ENCODE assay signal across 8 cellular contexts in genomic region chr17:44115585-44116415, GRCh38. TPM values are rescaled to one million over a fixed set of nuclear protein-coding genes. Genes with fewer than 3 reads are reported as not detected.
A peak's percentile ranks its signal among the peaks of the same experiment; 100 is the strongest.
DNase-seq lines count a peak whose midpoint lies in the region; ATAC-seq and TF ChIP-seq lines count a peak whose summit lies in the region.

No MANE protein-coding gene starts in this region.

- H3K27me3 ChIP-seq in CD8-positive, alpha-beta T cell (ENCODE audit: insufficient read depth, low read length) = no peaks in the 10 kb centered on the region
- no peaks in the 10 kb centered on the region for H3K27me3 ChIP-seq in HL-60 (ENCODE audit: insufficient read depth, poor library complexity, severe bottlenecking)
- H3K27me3 ChIP-seq in upper lobe of left lung = no peaks in the 10 kb centered on the region

- no peak for TF ChIP-seq EP300 in upper lobe of left lung (IDR thresholded peaks at IDR 0.05)

- intact Hi-C loops in CD8-positive, alpha-beta T cell (cut with DNase I, micrococcal nuclease) = no loop called here

- peak; percentile 39 for TF ChIP-seq CTCF in CD8-positive, alpha-beta T cell (IDR thresholded peaks at IDR 0.05)
- peak; percentile 44 for TF ChIP-seq CTCF in HL-60 (IDR thresholded peaks at IDR 0.05; ENCODE audit: insufficient read depth, low read length)
- TF ChIP-seq CTCF in upper lobe of left lung (IDR thresholded peaks at IDR 0.05) = peak; percentile 57 to 72 (median 67)

- no peak for TF ChIP-seq POLR2A in upper lobe of left lung (IDR thresholded peaks at IDR 0.05)

- H3K27me3 Mint-ChIP-seq in CD8-positive, alpha-beta T cell (ENCODE audit: low read depth) = no peaks in the 10 kb centered on the region
- no peaks in the 10 kb centered on the region for H3K27me3 Mint-ChIP-seq in activated naive CD4-positive, alpha-beta T cell treated with anti-CD3 and anti-CD28 coated beads, Interleukin-2, amount 10 ng/mL, durations not matched to agents 7 days and 5 days
- H3K27me3 Mint-ChIP-seq in activated CD8-positive, alpha-beta memory T cell treated with anti-CD3 and anti-CD28 coated beads, Interleukin-2, amount 10 ng/mL, durations not matched to agents 7 days and 5 days = no peaks in the 10 kb centered on the region

- H3K36me3 ChIP-seq in CD8-positive, alpha-beta T cell (ENCODE audit: insufficient read depth, low read length) = peaks cover 15% of the 10 kb centered on the region
- peaks cover 0 to 33% (median 16%) of the 10 kb centered on the region in 4 donors for H3K36me3 ChIP-seq in upper lobe of left lung

- H3K4me3 Mint-ChIP-seq in CD8-positive, alpha-beta T cell = no peak overlapping the region
- no peak overlapping the region for H3K4me3 Mint-ChIP-seq in activated naive CD4-positive, alpha-beta T cell treated with anti-CD3 and anti-CD28 coated beads, Interleukin-2, amount 10 ng/mL, durations not matched to agents 7 days and 5 days
- no peak overlapping the region for H3K4me3 Mint-ChIP-seq in activated CD8-positive, alpha-beta memory T cell treated with anti-CD3 and anti-CD28 coated beads, Interleukin-2, amount 10 ng/mL, durations not matched to agents 7 days and 5 days

- POLR2A ChIA-PET in CD8-positive, alpha-beta T cell (lab: Charles Lee) = interaction anchor here (1.4 kb wide), 1 partner anchor 8 kb away, joined by 3 read pairs; the partner anchor contains the start of gene HDAC5

- 55 to 57% methylated on average over 10 to 11 of the region's 11 CpGs for WGBS in upper lobe of left lung, 2 donors

- H3K4me1 Mint-ChIP-seq in CD8-positive, alpha-beta T cell (ENCODE audit: low read depth) = peaks cover 57% of the 10 kb centered on the region
- peaks cover 33% of the 10 kb centered on the region for H3K4me1 Mint-ChIP-seq in activated naive CD4-positive, alpha-beta T cell treated with anti-CD3 and anti-CD28 coated beads, Interleukin-2, amount 10 ng/mL, durations not matched to agents 7 days and 5 days
- peaks cover 10% of the 10 kb centered on the region for H3K4me1 Mint-ChIP-seq in activated CD8-positive, alpha-beta memory T cell treated with anti-CD3 and anti-CD28 coated beads, Interleukin-2, amount 10 ng/mL, durations not matched to agents 7 days and 5 days

- peaks cover 23% of the 10 kb centered on the region for H3K4me1 ChIP-seq in CD8-positive, alpha-beta T cell (ENCODE audit: insufficient read depth, low read length)
- H3K4me1 ChIP-seq in upper lobe of left lung = peaks cover 34 to 49% (median 36%) of the 10 kb centered on the region in 4 donors

- CTCF ChIA-PET in CD8-positive, alpha-beta T cell (lab: Charles Lee) = interaction anchor here (0.9 to 2.5 kb wide), 10 partner anchors 7 to 237 kb away, joined by 3 to 7 read pairs (median 4); partner anchors contain the start of gene HDAC5
- CTCF ChIA-PET in activated naive CD4-positive, alpha-beta T cell treated with anti-CD3 and anti-CD28 coated beads, Interleukin-2, amount 10 ng/mL, durations not matched to agents 7 days and 5 days (lab: Charles Lee) = interaction anchor here (0.7 to 2.8 kb wide), 19 partner anchors 11 to 238 kb away, joined by 3 to 16 read pairs (median 4); no protein-coding TSS in a partner anchor
- CTCF ChIA-PET in activated CD8-positive, alpha-beta memory T cell treated with anti-CD3 and anti-CD28 coated beads, Interleukin-2, amount 10 ng/mL, durations not matched to agents 7 days and 5 days (lab: Charles Lee) = interaction anchor here (0.7 to 2.4 kb wide), 15 partner anchors 9 to 230 kb away, joined by 3 to 17 read pairs (median 4); partner anchors contain the start of genes LSM12 and TMEM101

- H3K36me3 Mint-ChIP-seq in CD8-positive, alpha-beta T cell = peaks cover 34% of the 10 kb centered on the region
- H3K36me3 Mint-ChIP-seq in activated naive CD4-positive, alpha-beta T cell treated with anti-CD3 and anti-CD28 coated beads, Interleukin-2, amount 10 ng/mL, durations not matched to agents 7 days and 5 days = peaks cover 7% of the 10 kb centered on the region
- no peaks in the 10 kb centered on the region for H3K36me3 Mint-ChIP-seq in activated CD8-positive, alpha-beta memory T cell treated with anti-CD3 and anti-CD28 coated beads, Interleukin-2, amount 10 ng/mL, durations not matched to agents 7 days and 5 days

- no peak overlapping the region for H3K27ac ChIP-seq in CD8-positive, alpha-beta T cell (ENCODE audit: low read depth, low read length)
- H3K27ac ChIP-seq in HL-60 (replicated peaks) (no peak overlapping the region), upper lobe of left lung (peak overlapping the region in 2 of 4 donors; percentile 7 to 29)

- H3K27ac Mint-ChIP-seq in CD8-positive, alpha-beta T cell = no peak overlapping the region
- no peak overlapping the region for H3K27ac Mint-ChIP-seq in activated naive CD4-positive, alpha-beta T cell treated with anti-CD3 and anti-CD28 coated beads, Interleukin-2, amount 10 ng/mL, durations not matched to agents 7 days and 5 days
- no peak overlapping the region for H3K27ac Mint-ChIP-seq in activated CD8-positive, alpha-beta memory T cell treated with anti-CD3 and anti-CD28 coated beads, Interleukin-2, amount 10 ng/mL, durations not matched to agents 7 days and 5 days

- peak; percentile 33 for ATAC-seq in CD8-positive, alpha-beta T cell
- ATAC-seq in upper lobe of left lung (ENCODE audit: low FRiP score in 2 of 2) (no peak), GM18511 (IDR thresholded peaks at IDR 0.05; ENCODE audit: unreplicated experiment) (no peak), GM21360 (IDR thresholded peaks at IDR 0.05; ENCODE audit: unreplicated experiment) (no peak)
- no peak for ATAC-seq in activated CD8-positive, alpha-beta memory T cell treated with anti-CD3 and anti-CD28 coated beads, Interleukin-2, amount 10 ng/mL, durations not matched to agents 7 days and 5 days

- H3K9me3 ChIP-seq in CD8-positive, alpha-beta T cell (ENCODE audit: low read length) = no peaks in the 10 kb centered on the region
- no peaks in the 10 kb centered on the region for H3K9me3 ChIP-seq in upper lobe of left lung

- DNase-seq in CD8-positive, alpha-beta T cell = no peak
- DNase-seq in HL-60 (ENCODE audit: low read depth in 1 of 2, low spot score in 1 of 2) (peak in 1 of 2 experiments; percentile 37), iPS-NIHi11 (ENCODE audit: low spot score) (peak; percentile 72), upper lobe of left lung (no peak)
- peak; percentile 42 for DNase-seq in activated naive CD4-positive, alpha-beta T cell treated with anti-CD3 and anti-CD28 coated beads, Interleukin-2, amount 10 ng/mL, durations not matched to agents 7 days and 5 days
- DNase-seq in activated CD8-positive, alpha-beta memory T cell treated with anti-CD3 and anti-CD28 coated beads, Interleukin-2, amount 10 ng/mL, durations not matched to agents 7 days and 5 days = no peak

- no peak overlapping the region for H3K4me3 ChIP-seq in CD8-positive, alpha-beta T cell (ENCODE audit: low read depth, low read length)
- H3K4me3 ChIP-seq in HL-60 (replicated peaks; ENCODE audit: insufficient read depth, low read length) = no peak overlapping the region
- no peak overlapping the region for H3K4me3 ChIP-seq in upper lobe of left lung

- H3K9me3 Mint-ChIP-seq in CD8-positive, alpha-beta T cell = no peaks in the 10 kb centered on the region
- no peaks in the 10 kb centered on the region for H3K9me3 Mint-ChIP-seq in activated naive CD4-positive, alpha-beta T cell treated with anti-CD3 and anti-CD28 coated beads, Interleukin-2, amount 10 ng/mL, durations not matched to agents 7 days and 5 days
- no peaks in the 10 kb centered on the region for H3K9me3 Mint-ChIP-seq in activated CD8-positive, alpha-beta memory T cell treated with anti-CD3 and anti-CD28 coated beads, Interleukin-2, amount 10 ng/mL, durations not matched to agents 7 days and 5 days (ENCODE audit: low read depth)

RNA-seq across cellular contexts. Expression of gene HDAC5, which starts 7.6 kb away (rescaled TPM):
- 10 to 100 TPM; 95.6 to 96.3 TPM for total RNA-seq in CD8-positive, alpha-beta T cell
- 100 to 1,000 TPM in 2 of 6 donors, 10 to 100 TPM in 4; 59.9 to 138 (median 64.9) TPM for total RNA-seq in upper lobe of left lung
- total RNA-seq in activated CD8-positive, alpha-beta memory T cell treated with anti-CD3 and anti-CD28 coated beads, Interleukin-2, amount 10 ng/mL, durations not matched to agents 7 days and 5 days = 10 to 100 TPM; 25.5 to 32.5 TPM

RNA-seq across cellular contexts. Expression of gene HROB, which starts 25.9 kb away (rescaled TPM):
- total RNA-seq in CD8-positive, alpha-beta T cell = 1 to 10 TPM; 4.0 to 4.9 TPM
- total RNA-seq in upper lobe of left lung = 1 to 10 TPM in 4 of 6 donors, under 1 TPM in 2; 0.89 to 1.4 (median 1.0) TPM
- total RNA-seq in activated CD8-positive, alpha-beta memory T cell treated with anti-CD3 and anti-CD28 coated beads, Interleukin-2, amount 10 ng/mL, durations not matched to agents 7 days and 5 days = 10 to 100 TPM; 19.8 to 23.1 TPM

RNA-seq across cellular contexts. Expression of gene G6PC3, which starts 45.3 kb away (rescaled TPM):
- total RNA-seq in CD8-positive, alpha-beta T cell = 1 to 10 TPM; 4.8 to 5.9 TPM
- total RNA-seq in upper lobe of left lung = 10 to 100 TPM; 16.8 to 63.0 (median 33.8) TPM
- total RNA-seq in activated CD8-positive, alpha-beta memory T cell treated with anti-CD3 and anti-CD28 coated beads, Interleukin-2, amount 10 ng/mL, durations not matched to agents 7 days and 5 days = 10 to 100 TPM; 21.7 to 25.6 TPM

RNA-seq across cellular contexts. Expression of gene LSM12, which starts 49.3 kb away (rescaled TPM):
- 10 to 100 TPM; 39.8 to 40.5 TPM for total RNA-seq in CD8-positive, alpha-beta T cell
- 10 to 100 TPM; 14.8 to 38.3 (median 33.6) TPM for total RNA-seq in upper lobe of left lung
- total RNA-seq in activated CD8-positive, alpha-beta memory T cell treated with anti-CD3 and anti-CD28 coated beads, Interleukin-2, amount 10 ng/mL, durations not matched to agents 7 days and 5 days = 10 to 100 TPM; 68.3 to 76.8 TPM

RNA-seq across cellular contexts. Expression of gene ASB16, which starts 54.7 kb away (rescaled TPM):
- not detected for total RNA-seq in CD8-positive, alpha-beta T cell
- under 1 TPM in 1 of 6 donors, not detected in 5; 0.11 TPM for total RNA-seq in upper lobe of left lung
- under 1 TPM in 1 of 2 experiments, not detected in 1; 0.26 TPM for total RNA-seq in activated CD8-positive, alpha-beta memory T cell treated with anti-CD3 and anti-CD28 coated beads, Interleukin-2, amount 10 ng/mL, durations not matched to agents 7 days and 5 days

Comparison
In these comparisons a context has a peak if more than half of its experiments do, and no peak if none do; other contexts are left out.
1. DNase-seq: peak in activated naive CD4-positive, alpha-beta T cell treated with anti-CD3 and anti-CD28 coated beads, Interleukin-2, amount 10 ng/mL, durations not matched to agents 7 days and 5 days (single experiment) and iPS-NIHi11 (single experiment); none in CD8-positive, alpha-beta T cell (0 of 7), upper lobe of left lung (0 of 2) and activated CD8-positive, alpha-beta memory T cell treated with anti-CD3 and anti-CD28 coated beads, Interleukin-2, amount 10 ng/mL, durations not matched to agents 7 days and 5 days (single experiment).
2. Peak in every context shown above with its lines, with median percentiles within 50 percentile points of each other: CTCF ChIP-seq.